ENCODE assay signal across 10 cellular contexts in genomic region chr3:25573386-25574171, GRCh38.
DNase-seq lines count a peak whose midpoint lies in the region; ATAC-seq and TF ChIP-seq lines count a peak whose summit lies in the region.
"Had no signal": no experiment of that assay in that cellular context is flagged by ENCODE, and none has a peak within 500 bp of the region (broad histone marks: within the 10 kb centered on the region; RNA-seq: fewer than 3 reads in every experiment).

No MANE protein-coding gene starts in this region.

- no peaks in the 10 kb centered on the region for H3K36me3 ChIP-seq in HUES48 (ENCODE audit: control insufficient read depth, insufficient read depth, low read length)

- peak overlapping the region; percentile 92 for H3K27ac Mint-ChIP-seq in chondrocyte (ENCODE audit: unreplicated experiment)

- H3K9ac ChIP-seq in HUES48 (ENCODE audit: low read depth, low read length) = no peak overlapping the region

- H3K27me3 ChIP-seq in HUES48 (ENCODE audit: control insufficient read depth, insufficient read depth, low read length) = no peaks in the 10 kb centered on the region

- no peak overlapping the region for H3K4me3 ChIP-seq in HUES48 (ENCODE audit: low read depth, low read length)

- H3K27me3 Mint-ChIP-seq in chondrocyte (ENCODE audit: low read depth) = no peaks in the 10 kb centered on the region

- peak overlapping the region; percentile 69 for H3K27ac ChIP-seq in HUES48 (ENCODE audit: low read depth, low read length)

- H3K9me3 Mint-ChIP-seq in chondrocyte (ENCODE audit: low read depth) = no peaks in the 10 kb centered on the region

- DNase-seq in 8988T = peak; percentile 57
- no peak for DNase-seq in chondrocyte (ENCODE audit: low spot score)
- peak; percentile 69 for DNase-seq in kidney tubule cell (ENCODE audit: low spot score)
- no peak for DNase-seq in activated gamma-delta T cell treated with Interleukin-2 at 50 U/mL for 16 hours
- DNase-seq in activated CD8-positive, alpha-beta memory T cell treated with anti-CD3 and anti-CD28 coated beads for 24 hours = no peak
- DNase-seq: NCI-H82 had no signal

- TF ChIP-seq CTCF in chondrocyte (IDR thresholded peaks at IDR 0.05) = peak; percentile 2

- peaks cover 1% of the 10 kb centered on the region for H3K36me3 Mint-ChIP-seq in chondrocyte (ENCODE audit: low read depth)

- peak overlapping the region; percentile 20 for H3K4me3 Mint-ChIP-seq in chondrocyte (ENCODE audit: unreplicated experiment)

- no peak for ATAC-seq in HG02870 (IDR thresholded peaks at IDR 0.05; ENCODE audit: unreplicated experiment)
- no peak for ATAC-seq in HG03045 (IDR thresholded peaks at IDR 0.05; ENCODE audit: unreplicated experiment)
- ATAC-seq: left lobe of liver had no signal

- H3K4me1 Mint-ChIP-seq in chondrocyte (ENCODE audit: low read depth) = peaks cover 54% of the 10 kb centered on the region

- 0 out of 2 replicates have a peak, but pooled peaks cover 7% of the 10 kb centered on the region for H3K4me1 ChIP-seq in HUES48 (ENCODE audit: control insufficient read depth, insufficient read depth, low read length)

- H3K9me3 ChIP-seq in HUES48 (ENCODE audit: control insufficient read depth, insufficient read depth, low read length) = no peaks in the 10 kb centered on the region

Comparison
In these comparisons a context has a peak if more than half of its experiments do, and no peak if none do; other contexts are left out.
1. DNase-seq: peak in 8988T (single experiment) and kidney tubule cell (single experiment); none in chondrocyte (single experiment), activated gamma-delta T cell treated with Interleukin-2 at 50 U/mL for 16 hours (single experiment) and activated CD8-positive, alpha-beta memory T cell treated with anti-CD3 and anti-CD28 coated beads for 24 hours (single experiment).